Comparison of ENCODE assay signal across 16 cellular contexts in genomic region chr6:136775548-136775947, GRCh38. TPM values are rescaled to one million over a fixed set of nuclear protein-coding genes. Genes with fewer than 3 reads are reported as not detected.
DNase-seq lines count a peak whose midpoint lies in the region; ATAC-seq, FAIRE-seq and TF ChIP-seq lines count a peak whose summit lies in the region.
"Had no signal": no experiment of that assay in that cellular context is flagged by ENCODE, and none has a peak within 500 bp of the region (broad histone marks: within the 10 kb centered on the region; RNA-seq: fewer than 3 reads in every experiment).

No MANE protein-coding gene starts in this region.

- DNase-seq in CD4-positive, CD25-positive, alpha-beta regulatory T cell, result no peak
- DNase-seq in HL-60 (ENCODE audit: low read depth in 1 of 2, low spot score in 1 of 2), result no peak
- DNase-seq in K562 (ENCODE audit: extremely low read depth in 1 of 4, low spot score in 3 of 4), result no peak
- peak; percentile 60 for DNase-seq in renal cortical epithelial cell (ENCODE audit: low read depth)
- no peak for DNase-seq in NCI-H774 (lab: John Stamatoyannopoulos, UW)
- no peak for DNase-seq in dorsolateral prefrontal cortex
- DNase-seq: NCI-H187; NCI-H510A; Peyer's patch; sigmoid colon; stimulated activated CD4-positive, alpha-beta T cell treated with anti-CD3 and anti-CD28 coated beads, Interleukin-4, amount 100 ng/mL, for 1 hour had no signal

- WGBS in K562 (ENCODE audit: insufficient coverage, low coverage, missing lambda C conversion rate), result 46% methylated on average over 2 of the region's 2 CpGs

- intact Hi-C loops in K562 (cut with micrococcal nuclease), result no loop called here
- intact Hi-C loops in dorsolateral prefrontal cortex (cut with DNase I), result no loop called here

- peaks cover 80% of the 10 kb centered on the region for H3K79me2 ChIP-seq in K562 (ENCODE audit: control insufficient read depth, insufficient read depth, low read length)

- H3K4me3 Mint-ChIP-seq in CD4-positive, CD25-positive, alpha-beta regulatory T cell, result peak overlapping the region in 3 of 4 donors; percentile 4 to 35 (median 21)
- H3K4me3 Mint-ChIP-seq: brain had no signal

- FAIRE-seq in K562 (lab: Jason Lieb, UNC), result no peak
- FAIRE-seq: G401.6 had no signal

- H3K27ac ChIP-seq in CD4-positive, CD25-positive, alpha-beta regulatory T cell (ENCODE audit: insufficient read depth, low read length, poor library complexity, severe bottlenecking), result no peak overlapping the region
- H3K27ac ChIP-seq in HL-60 (replicated peaks) (peak overlapping the region; percentile 66), K562 (ENCODE audit: extremely low read depth, low read depth, low read length) (peak overlapping the region; percentile 4; the same call in 1 of the 3 replicates), dorsolateral prefrontal cortex (peak overlapping the region in 9 of 59 donors; percentile 3 to 71 (median 26))
- H3K27ac ChIP-seq: foreskin keratinocyte, Peyer's patch, VCaP had no signal

- no peak overlapping the region for H2AFZ ChIP-seq in K562 (ENCODE audit: low read depth, low read length)

- CTCF ChIA-PET in K562 (lab: Yijun Ruan, JAX; ENCODE audit: low intra/inter-chr PET ratio), result no interaction called here

- TF ChIP-seq POLR2A in K562 (conservative IDR thresholded peaks at IDR 0.05), result no peak

- H3K4me1 Mint-ChIP-seq in CD4-positive, CD25-positive, alpha-beta regulatory T cell, result peaks cover 50 to 81% (median 65%) of the 10 kb centered on the region in 4 donors
- H3K4me1 Mint-ChIP-seq: brain had no signal

- ATAC-seq in CD4-positive, CD25-positive, alpha-beta regulatory T cell (ENCODE audit: low read depth in 2 of 2), result no peak
- no peak for ATAC-seq in K562
- no peak for ATAC-seq in HG03097 (IDR thresholded peaks at IDR 0.05; ENCODE audit: low FRiP score, unreplicated experiment)

- in situ Hi-C loops in K562 (cut with MboI), result no loop called here

- no peaks in the 10 kb centered on the region for H3K27me3 ChIP-seq in CD4-positive, CD25-positive, alpha-beta regulatory T cell (ENCODE audit: control insufficient read depth, insufficient read depth, low read length)
- H3K27me3 ChIP-seq in HL-60 (ENCODE audit: insufficient read depth, poor library complexity, severe bottlenecking) (no peaks in the 10 kb centered on the region), K562 (ENCODE audit: control insufficient read depth in 2 of 2, insufficient read depth in 2 of 2, low read length in 2 of 2) (no peaks in the 10 kb centered on the region), dorsolateral prefrontal cortex (no peaks in the 10 kb centered on the region)
- H3K27me3 ChIP-seq: foreskin keratinocyte, Peyer's patch, sigmoid colon had no signal

- peaks cover 43% of the 10 kb centered on the region for H3K4me1 ChIP-seq in CD4-positive, CD25-positive, alpha-beta regulatory T cell (ENCODE audit: control insufficient read depth, insufficient read depth, low read length, poor library complexity, severe bottlenecking)
- peaks cover 0 to 26% of the 10 kb centered on the region in 2 experiments; a peak in 3 of 5 replicates for H3K4me1 ChIP-seq in K562 (replicated peaks in 1 of 2; ENCODE audit: control insufficient read depth in 2 of 2, insufficient read depth in 2 of 2, low read length in 2 of 2)

- peaks cover 4% of the 10 kb centered on the region for H3K36me3 ChIP-seq in CD4-positive, CD25-positive, alpha-beta regulatory T cell (ENCODE audit: control insufficient read depth, insufficient read depth, low read length)
- H3K36me3 ChIP-seq in K562 (ENCODE audit: control insufficient read depth, insufficient read depth, low read length), result no peaks in the 10 kb centered on the region
- H3K36me3 ChIP-seq: Peyer's patch, sigmoid colon had no signal

- POLR2A ChIA-PET in K562 (lab: Yijun Ruan, JAX), result interaction anchor here (0.8 to 2.3 kb wide), 3 partner anchors 9 to 11 kb away, joined by 3 to 10 read pairs (median 6); no protein-coding TSS in a partner anchor

- TF ChIP-seq RAD21 in K562 (CRISPR knock-in tag; conservative IDR thresholded peaks at IDR 0.05 in 1 of 2, IDR thresholded peaks at IDR 0.05 in 1 of 2), result no peak

- H3K36me3 Mint-ChIP-seq in CD4-positive, CD25-positive, alpha-beta regulatory T cell, result peaks cover 17% of the 10 kb centered on the region
- H3K36me3 Mint-ChIP-seq: brain had no signal

- H3K27me3 Mint-ChIP-seq in CD4-positive, CD25-positive, alpha-beta regulatory T cell, result no peaks in the 10 kb centered on the region

- TF ChIP-seq EP300 in K562 (IDR thresholded peaks at IDR 0.05; ENCODE audit: low read length), result no peak

- H3K9ac ChIP-seq in K562 (ENCODE audit: insufficient read depth in 1 of 2, low read depth in 2 of 2, low read length in 2 of 2), result no peak overlapping the region

- H4K20me1 ChIP-seq in K562 (replicated peaks; ENCODE audit: control insufficient read depth, insufficient read depth, low read length), result no peaks in the 10 kb centered on the region

- H3K9me1 ChIP-seq in K562 (ENCODE audit: control insufficient read depth, insufficient read depth, low read length), result no peaks in the 10 kb centered on the region

- no peak overlapping the region for H3K4me2 ChIP-seq in K562 (ENCODE audit: insufficient read depth, low read length)

- H3K9me3 ChIP-seq in CD4-positive, CD25-positive, alpha-beta regulatory T cell (ENCODE audit: control insufficient read depth in 2 of 2, low read length in 2 of 2), result no peaks in the 10 kb centered on the region
- H3K9me3 ChIP-seq in K562 (replicated peaks; ENCODE audit: control insufficient read depth, insufficient read depth, low read depth, low read length), result no peaks in the 10 kb centered on the region
- H3K9me3 ChIP-seq: Peyer's patch, sigmoid colon had no signal

- no peak overlapping the region for H3K27ac Mint-ChIP-seq in CD4-positive, CD25-positive, alpha-beta regulatory T cell

- no peak overlapping the region for H3K4me3 ChIP-seq in CD4-positive, CD25-positive, alpha-beta regulatory T cell (ENCODE audit: low read depth, low read length)
- H3K4me3 ChIP-seq in HL-60 (replicated peaks; ENCODE audit: insufficient read depth, low read length), result no peak overlapping the region
- H3K4me3 ChIP-seq in K562, result no peak overlapping the region
- no peak overlapping the region for H3K4me3 ChIP-seq in dorsolateral prefrontal cortex
- H3K4me3 ChIP-seq: Peyer's patch, sigmoid colon had no signal

- H3K9me3 Mint-ChIP-seq in CD4-positive, CD25-positive, alpha-beta regulatory T cell, result no peaks in the 10 kb centered on the region

- TF ChIP-seq CTCF in HL-60 (IDR thresholded peaks at IDR 0.05; ENCODE audit: insufficient read depth, low read length) (no peak), K562 (IDR thresholded peaks at IDR 0.05 in 2 of 3, conservative IDR thresholded peaks at IDR 0.05 in 1 of 3; ENCODE audit: insufficient read depth in 2 of 3, low read depth in 1 of 3, low read length in 3 of 3) (no peak), dorsolateral prefrontal cortex (IDR thresholded peaks at IDR 0.05 in 54 of 56, conservative IDR thresholded peaks at IDR 0.05 in 2 of 56; ENCODE audit: low read depth in 1 of 56, partially characterized antibody in 56 of 56) (no peak)

- no TSS peak for BruUV-seq in K562 (replicated peaks; lab: Mats Ljungman, UMichigan)

RNA-seq across cellular contexts. Expression of gene MAP3K5, which starts 16.7 kb away (rescaled TPM):
- 44.0 TPM for total RNA-seq in CD4-positive, CD25-positive, alpha-beta regulatory T cell
- 10 to 100 TPM; 14.4 to 25.9 (median 17.9) TPM for polyA plus RNA-seq in CD4-positive, CD25-positive, alpha-beta regulatory T cell
- total RNA-seq in K562 (2011; cell fraction: chromatin; rRNA removed; ENCODE audit: low replicate concordance), result 17.0 and 33.7 TPM in 2 replicates
- 7.8 and 10.1 TPM in 2 replicates for total RNA-seq in K562 (2011; cell fraction: nucleolus; rRNA removed)
- 10.5 and 10.6 TPM in 2 replicates for total RNA-seq in K562 (2011; cell fraction: nucleoplasm; rRNA removed)
- total RNA-seq in K562 (2014; rRNA removed) (10.4 and 11.6 TPM in 2 replicates), K562 (2014; rRNA removed; fragmentation: Illumina TruSeq; extraction: Trizol) (12.7 and 15.3 TPM in 2 replicates), K562 (2015; rRNA removed; fragmentation: Illumina TruSeq; extraction: Trizol) (9.2 and 9.9 TPM in 2 replicates), K562 (2021) (11.7 and 13.0 TPM in 2 replicates), renal cortical epithelial cell (21.6 and 21.7 TPM in 2 replicates), dorsolateral prefrontal cortex (10 to 100 TPM; 26.2 to 70.0 (median 45.3) TPM)
- polyA plus RNA-seq in K562 (2011; rRNA removed) (7.9 and 9.1 TPM in 2 replicates), K562 (2014; fragmentation: Illumina TruSeq; extraction: Trizol) (8.6 and 10.4 TPM in 2 replicates), K562 (2014; fragmentation: Nextera tagmentation; extraction: Ambion mirVana) (1 to 10 TPM; 2.2 to 3.3 TPM), K562 (2014; rRNA removed) (6.9 and 7.3 TPM in 2 replicates)
- 2.1 and 3.6 TPM in 2 replicates for polyA plus RNA-seq in K562 (2011; cell fraction: cytosol; rRNA removed)
- 6.2 and 8.7 TPM in 2 replicates for polyA plus RNA-seq in K562 (2011; cell fraction: nucleus; rRNA removed)
- polyA plus RNA-seq in K562 (2012), result 6.6 and 6.7 TPM in 2 replicates
- polyA minus RNA-seq in K562 (2011; rRNA and poly(A)+ RNA removed), result 13.9 and 23.8 TPM in 2 replicates
- polyA minus RNA-seq in K562 (2011; cell fraction: cytosol; rRNA and poly(A)+ RNA removed), result 5.1 and 5.8 TPM in 2 replicates
- 9.0 and 19.5 TPM in 2 replicates for polyA minus RNA-seq in K562 (2011; cell fraction: nucleus; rRNA and poly(A)+ RNA removed)

RNA-seq across cellular contexts. Expression of gene PEX7, which starts 46.8 kb away (rescaled TPM):
- 4.1 TPM for total RNA-seq in CD4-positive, CD25-positive, alpha-beta regulatory T cell
- polyA plus RNA-seq in CD4-positive, CD25-positive, alpha-beta regulatory T cell, result 1 to 10 TPM; 4.8 to 9.4 (median 6.3) TPM
- total RNA-seq in K562 (2011; cell fraction: chromatin; rRNA removed; ENCODE audit: low replicate concordance), result 7.4 and 8.8 TPM in 2 replicates
- total RNA-seq in K562 (2011; cell fraction: nucleolus; rRNA removed), result 5.7 and 11.1 TPM in 2 replicates
- 7.6 and 8.1 TPM in 2 replicates for total RNA-seq in K562 (2011; cell fraction: nucleoplasm; rRNA removed)
- 12.0 and 18.0 TPM in 2 replicates for total RNA-seq in K562 (2014; rRNA removed)
- total RNA-seq in K562 (2014; rRNA removed; fragmentation: Illumina TruSeq; extraction: Trizol), result 9.7 and 12.7 TPM in 2 replicates
- 7.2 and 7.3 TPM in 2 replicates for total RNA-seq in K562 (2015; rRNA removed; fragmentation: Illumina TruSeq; extraction: Trizol)
- total RNA-seq in K562 (2021), result 9.1 and 9.6 TPM in 2 replicates
- 12.5 and 12.9 TPM in 2 replicates for polyA plus RNA-seq in K562 (2011; rRNA removed)
- polyA plus RNA-seq in K562 (2011; cell fraction: cytosol; rRNA removed), result 7.9 and 14.9 TPM in 2 replicates
- polyA plus RNA-seq in K562 (2011; cell fraction: nucleus; rRNA removed), result 5.3 and 7.8 TPM in 2 replicates
- polyA plus RNA-seq in K562 (2012), result 6.7 and 6.8 TPM in 2 replicates
- 6.2 and 6.5 TPM in 2 replicates for polyA plus RNA-seq in K562 (2014; fragmentation: Illumina TruSeq; extraction: Trizol)
- polyA plus RNA-seq in K562 (2014; fragmentation: Nextera tagmentation; extraction: Ambion mirVana), result 1 to 10 TPM; 1.6 to 2.2 TPM
- polyA plus RNA-seq in K562 (2014; rRNA removed), result 10.9 and 12.5 TPM in 2 replicates
- polyA minus RNA-seq in K562 (2011; rRNA and poly(A)+ RNA removed), result 12.9 and 14.7 TPM in 2 replicates
- 2.7 and 5.4 TPM in 2 replicates for polyA minus RNA-seq in K562 (2011; cell fraction: cytosol; rRNA and poly(A)+ RNA removed)
- polyA minus RNA-seq in K562 (2011; cell fraction: nucleus; rRNA and poly(A)+ RNA removed), result 11.0 and 12.4 TPM in 2 replicates
- 12.3 and 15.2 TPM in 2 replicates for total RNA-seq in renal cortical epithelial cell
- 10 to 100 TPM in 7 of 120 experiments, 1 to 10 TPM in 113; 2.1 to 11.5 (median 7.1) TPM for total RNA-seq in dorsolateral prefrontal cortex
